Comparison of ENCODE assay signal across 27 cellular contexts in the genomic region with DNA sequence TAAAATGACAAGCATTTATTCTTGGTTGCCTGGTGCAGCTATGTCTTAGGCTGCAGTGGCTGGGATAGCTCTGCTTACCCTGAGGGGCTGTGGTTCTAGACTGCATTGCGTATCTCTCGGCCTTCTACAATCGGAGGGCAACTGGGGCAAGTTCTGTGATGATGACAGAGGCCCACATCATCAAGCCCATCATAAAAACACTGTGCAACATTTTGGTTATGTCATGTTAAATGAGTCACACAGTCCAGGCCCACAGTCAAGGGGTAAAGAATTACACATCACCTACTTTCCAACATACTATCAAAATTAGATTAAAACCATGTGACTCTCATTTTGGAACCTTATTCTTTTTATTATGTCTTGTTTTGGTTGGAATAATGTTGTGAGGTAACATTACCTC.
"Had no signal": no experiment of that assay in that cellular context is flagged by ENCODE, and none has a peak within 500 bp of the region (broad histone marks: within the 10 kb centered on the region; RNA-seq: fewer than 3 reads in every experiment).

No MANE protein-coding gene starts in this region.

- DNase-seq: activated CD4-positive, alpha-beta memory T cell treated with anti-CD3 and anti-CD28 coated beads for 36 hours; activated CD4-positive, alpha-beta T cell treated with anti-CD3 and anti-CD28 coated beads, Interleukin-2, amount 10 ng/mL, durations not matched to agents 7 days and 5 days; activated CD4-positive, CD25-positive, alpha-beta regulatory T cell; activated gamma-delta T cell; activated naive CD4-positive, alpha-beta T cell treated with anti-CD3 and anti-CD28 coated beads for 36 hours; activated T-cell treated with anti-CD3 and anti-CD28 coated beads for 4 hours; activated T-cell treated with anti-CD3 and anti-CD28 coated beads, Interleukin-2, amount 50 U/mL, for 48 hours; brain microvascular endothelial cell; KG1; MG63; MV-4-11; NCI-H1092 treated with DMSO at 0.1 percent for 48 hours; NCI-H1417 treated with DMSO at 0.1 percent for 48 hours; NCI-H1694 treated with DMSO at 0.1 percent for 48 hours; NCI-H2029 treated with DMSO at 0.1 percent for 48 hours; NCI-H345; NCI-H510A; NCI-H526 treated with DMSO at 0.1 percent for 48 hours; NCI-H82; RPMI8226; T-cell; T-helper 2 cell; T1000 had no signal

- H3K4me3 Mint-ChIP-seq: activated CD4-positive, alpha-beta memory T cell treated with anti-CD3 and anti-CD28 coated beads for 36 hours; activated CD4-positive, alpha-beta T cell treated with anti-CD3 and anti-CD28 coated beads, Interleukin-2, amount 10 ng/mL, durations not matched to agents 7 days and 5 days; activated naive CD4-positive, alpha-beta T cell treated with anti-CD3 and anti-CD28 coated beads for 36 hours; activated naive CD8-positive, alpha-beta T cell; activated T-helper 17 cell treated with anti-CD3 and anti-CD28 coated beads, Interleukin-2, amount 50 U/mL, for 72 hours; T-cell had no signal

- H3K36me3 Mint-ChIP-seq: activated CD4-positive, alpha-beta memory T cell treated with anti-CD3 and anti-CD28 coated beads for 36 hours; activated naive CD8-positive, alpha-beta T cell; T-cell had no signal

- H3K27ac Mint-ChIP-seq: activated CD4-positive, alpha-beta memory T cell treated with anti-CD3 and anti-CD28 coated beads for 36 hours; activated CD4-positive, alpha-beta T cell treated with anti-CD3 and anti-CD28 coated beads, Interleukin-2, amount 10 ng/mL, durations not matched to agents 7 days and 5 days; activated naive CD4-positive, alpha-beta T cell treated with anti-CD3 and anti-CD28 coated beads for 36 hours; activated naive CD8-positive, alpha-beta T cell; activated T-helper 17 cell treated with anti-CD3 and anti-CD28 coated beads, Interleukin-2, amount 50 U/mL, for 72 hours; T-cell had no signal

- ATAC-seq: activated T-helper 17 cell treated with anti-CD3 and anti-CD28 coated beads, Interleukin-2, amount 50 U/mL, for 72 hours; Right ventricle myocardium inferior; T-cell had no signal

- H3K4me3 ChIP-seq: MG63, SK-N-MC had no signal

- H3K4me1 Mint-ChIP-seq: activated CD4-positive, alpha-beta T cell treated with anti-CD3 and anti-CD28 coated beads, Interleukin-2, amount 10 ng/mL, durations not matched to agents 7 days and 5 days; activated T-helper 17 cell treated with anti-CD3 and anti-CD28 coated beads, Interleukin-2, amount 50 U/mL, for 72 hours; T-cell had no signal

- H3K27me3 Mint-ChIP-seq: activated CD4-positive, alpha-beta memory T cell treated with anti-CD3 and anti-CD28 coated beads for 36 hours had no signal

- H3K9me3 Mint-ChIP-seq: activated CD4-positive, alpha-beta memory T cell treated with anti-CD3 and anti-CD28 coated beads for 36 hours; activated naive CD4-positive, alpha-beta T cell treated with anti-CD3 and anti-CD28 coated beads for 36 hours; T-cell had no signal
